In the genomic region with DNA sequence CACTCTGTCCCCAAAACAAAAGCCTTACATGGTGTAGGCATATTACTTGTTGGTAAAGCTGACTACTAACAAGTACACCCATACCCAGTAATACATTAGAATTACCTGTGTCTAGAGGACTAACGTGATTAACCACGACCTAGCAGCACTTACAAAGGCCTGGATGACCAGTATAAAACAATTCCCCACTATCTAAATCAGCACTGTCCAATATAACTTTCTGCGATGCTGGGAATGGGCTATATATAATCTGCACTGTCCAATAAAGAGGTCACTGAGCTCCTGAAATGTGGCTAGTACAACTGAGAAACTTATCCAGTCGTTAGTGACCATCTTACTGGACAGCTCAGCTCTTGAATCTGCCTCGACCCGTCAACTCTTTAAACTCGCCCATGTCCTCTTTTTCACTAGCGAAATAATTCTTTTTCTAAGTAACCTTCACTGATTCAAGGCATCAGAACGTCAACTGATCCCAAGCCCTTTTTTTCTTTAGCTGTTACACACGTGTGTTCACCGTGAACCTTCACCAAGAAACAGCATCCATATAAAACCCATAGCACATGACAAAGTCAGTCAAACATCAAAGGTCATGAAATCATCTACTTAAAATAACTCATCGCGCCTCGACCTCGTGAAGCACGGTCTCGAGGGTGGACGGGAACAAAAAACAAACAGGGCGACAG, we compare ENCODE assay signal across 8 cellular contexts. TPM values are rescaled to one million over a fixed set of nuclear protein-coding genes. Genes with fewer than 3 reads are reported as not detected.
DNase-seq lines count a peak whose midpoint lies in the region; ATAC-seq lines count a peak whose summit lies in the region.

No MANE protein-coding gene starts in this region.

- no peaks in the 10 kb centered on the region for H3K27me3 ChIP-seq in NT2/D1 (ENCODE audit: insufficient read depth, insufficient read length)
- H3K27me3 ChIP-seq in duodenal mucosa (ENCODE audit: control insufficient read depth in 1 of 2, insufficient read depth in 2 of 2, low read length in 2 of 2) = no peaks in the 10 kb centered on the region
- H3K27me3 ChIP-seq in naive thymus-derived CD4-positive, alpha-beta T cell (ENCODE audit: control insufficient read depth in 2 of 2, insufficient read depth in 2 of 2, low read length in 2 of 2) = no peaks in the 10 kb centered on the region

- no peak for DNase-seq in activated naive CD4-positive, alpha-beta T cell treated with Interleukin-2 at 50 U/mL for 16 hours
- DNase-seq in NT2/D1 (ENCODE audit: low read depth, low spot score) (no peak), DMS114 treated with DMSO at 0.1 percent for 48 hours (lab: John Stamatoyannopoulos, UW; ENCODE audit: unreplicated experiment) (no peak), NCI-H2196 treated with DMSO at 0.1 percent for 48 hours (lab: John Stamatoyannopoulos, UW; ENCODE audit: unreplicated experiment) (no peak)
- DNase-seq in naive thymus-derived CD4-positive, alpha-beta T cell = peak in 1 of 9 donors; percentile 65

- no peaks in the 10 kb centered on the region for H3K4me1 ChIP-seq in NT2/D1 (ENCODE audit: insufficient read depth, insufficient read length)
- peaks cover 26 to 37% of the 10 kb centered on the region in 2 donors for H3K4me1 ChIP-seq in duodenal mucosa (ENCODE audit: control insufficient read depth in 1 of 2, insufficient read depth in 2 of 2, low read length in 2 of 2)
- H3K4me1 ChIP-seq in naive thymus-derived CD4-positive, alpha-beta T cell (ENCODE audit: control insufficient read depth in 2 of 2, insufficient read depth in 2 of 2, low read length in 2 of 2) = peaks cover 9 to 11% of the 10 kb centered on the region in 2 donors

- H3K36me3 ChIP-seq in NT2/D1 (ENCODE audit: insufficient read depth, insufficient read length, low read length) (no peaks in the 10 kb centered on the region), duodenal mucosa (ENCODE audit: control insufficient read depth in 1 of 2, insufficient read depth in 2 of 2, low read length in 2 of 2) (no peaks in the 10 kb centered on the region)
- H3K36me3 ChIP-seq in naive thymus-derived CD4-positive, alpha-beta T cell (ENCODE audit: control insufficient read depth in 2 of 3, insufficient read depth in 3 of 3, low read length in 3 of 3) = peaks cover 0 to 5% (median 0%) of the 10 kb centered on the region in 3 experiments

- no peaks in the 10 kb centered on the region for H3K9me3 Mint-ChIP-seq in activated naive CD4-positive, alpha-beta T cell treated with anti-CD3 and anti-CD28 coated beads, Interleukin-2, amount 50 U/mL, for 24 hours
- peaks cover 0 to 1% (median 0%) of the 10 kb centered on the region in 11 donors for H3K9me3 Mint-ChIP-seq in naive thymus-derived CD4-positive, alpha-beta T cell

- H3K27me3 Mint-ChIP-seq in activated naive CD4-positive, alpha-beta T cell treated with anti-CD3 and anti-CD28 coated beads, Interleukin-2, amount 50 U/mL, for 24 hours = no peaks in the 10 kb centered on the region
- H3K27me3 Mint-ChIP-seq in naive thymus-derived CD4-positive, alpha-beta T cell = peaks cover 0 to 3% (median 0%) of the 10 kb centered on the region in 5 donors

- H3K9ac ChIP-seq in NT2/D1 (ENCODE audit: insufficient read length, low read depth) (peak overlapping the region; percentile 84), duodenal mucosa (ENCODE audit: low read depth in 1 of 2, low read length in 2 of 2) (peak overlapping the region; percentile 70 to 90)

- H3K4me1 Mint-ChIP-seq in activated naive CD4-positive, alpha-beta T cell treated with anti-CD3 and anti-CD28 coated beads, Interleukin-2, amount 50 U/mL, for 24 hours = peaks cover 43% of the 10 kb centered on the region
- peaks cover 24 to 50% (median 41%) of the 10 kb centered on the region in 7 donors for H3K4me1 Mint-ChIP-seq in naive thymus-derived CD4-positive, alpha-beta T cell

- H3K4me3 Mint-ChIP-seq in activated naive CD4-positive, alpha-beta T cell treated with anti-CD3 and anti-CD28 coated beads, Interleukin-2, amount 50 U/mL, for 24 hours = peak overlapping the region; percentile 95
- peak overlapping the region; percentile 84 to 98 (median 90) for H3K4me3 Mint-ChIP-seq in naive thymus-derived CD4-positive, alpha-beta T cell

- intact Hi-C loops in naive thymus-derived CD4-positive, alpha-beta T cell (cut with micrococcal nuclease) = loop anchor here (1.0 to 5.0 kb wide), 3 partner anchors 335 to 1110 kb away; partner anchors contain the start of genes IFT43 (in 1 of the 2), SPTLC2 (in 1 of the 2) and VASH1 (in 1 of the 2)

- POLR2A ChIA-PET in naive thymus-derived CD4-positive, alpha-beta T cell (lab: Charles Lee) = interaction anchor here (0.6 to 4.1 kb wide), 7 partner anchors 11 to 229 kb away, joined by 3 to 17 read pairs (median 4); no protein-coding TSS in a partner anchor

- H3K9me3 ChIP-seq in NT2/D1 (ENCODE audit: insufficient read depth, low read length) = no peaks in the 10 kb centered on the region
- H3K9me3 ChIP-seq in duodenal mucosa (ENCODE audit: control insufficient read depth in 1 of 2, low read length in 2 of 2) = no peaks in the 10 kb centered on the region
- no peaks in the 10 kb centered on the region for H3K9me3 ChIP-seq in naive thymus-derived CD4-positive, alpha-beta T cell (ENCODE audit: control insufficient read depth in 2 of 3, low read length in 3 of 3)

- H3K36me3 Mint-ChIP-seq in activated naive CD4-positive, alpha-beta T cell treated with anti-CD3 and anti-CD28 coated beads, Interleukin-2, amount 50 U/mL, for 24 hours = no peaks in the 10 kb centered on the region
- peaks cover 0 to 2% (median 0%) of the 10 kb centered on the region in 5 donors for H3K36me3 Mint-ChIP-seq in naive thymus-derived CD4-positive, alpha-beta T cell

- ATAC-seq in naive thymus-derived CD4-positive, alpha-beta T cell = no peak
- ATAC-seq in GM18519 (IDR thresholded peaks at IDR 0.05; ENCODE audit: low FRiP score, unreplicated experiment) = no peak

- peak overlapping the region; percentile 96 for H3K4me3 ChIP-seq in NT2/D1 (ENCODE audit: insufficient read length, low read depth)
- H3K4me3 ChIP-seq in duodenal mucosa (ENCODE audit: low read depth in 1 of 2, low read length in 2 of 2) = peak overlapping the region; percentile 75 to 81
- peak overlapping the region; percentile 53 for H3K4me3 ChIP-seq in naive thymus-derived CD4-positive, alpha-beta T cell (ENCODE audit: low read length)

- CTCF ChIA-PET in naive thymus-derived CD4-positive, alpha-beta T cell (lab: Charles Lee) = interaction anchor here (0.5 to 1.8 kb wide), 6 partner anchors 19 to 224 kb away, joined by 3 to 5 read pairs (median 3); no protein-coding TSS in a partner anchor

- peak overlapping the region; percentile 95 for H3K27ac ChIP-seq in duodenal mucosa (ENCODE audit: low read depth, low read length)
- peak overlapping the region; percentile 97 for H3K27ac ChIP-seq in naive thymus-derived CD4-positive, alpha-beta T cell (ENCODE audit: low read depth, low read length)

- peak overlapping the region; percentile 98 for H3K27ac Mint-ChIP-seq in activated naive CD4-positive, alpha-beta T cell treated with anti-CD3 and anti-CD28 coated beads, Interleukin-2, amount 50 U/mL, for 24 hours
- H3K27ac Mint-ChIP-seq in naive thymus-derived CD4-positive, alpha-beta T cell = peak overlapping the region; percentile 83 to 99 (median 97)

RNA-seq across cellular contexts. Expression of gene CIPC, which starts 0.9 kb away (rescaled TPM):
- 10 to 100 TPM in 4 of 5 experiments, 1 to 10 TPM in 1; 5.5 to 14.2 (median 12.9) TPM for total RNA-seq in naive thymus-derived CD4-positive, alpha-beta T cell
- polyA plus RNA-seq in naive thymus-derived CD4-positive, alpha-beta T cell = 1 to 10 TPM; 4.3 to 8.4 TPM

RNA-seq across cellular contexts. Expression of gene ZDHHC22, which starts 44.4 kb away (rescaled TPM):
- not detected for total RNA-seq in naive thymus-derived CD4-positive, alpha-beta T cell
- polyA plus RNA-seq in naive thymus-derived CD4-positive, alpha-beta T cell = not detected
